Comparison of ENCODE assay signal across 1 cellular context in the genomic region with DNA sequence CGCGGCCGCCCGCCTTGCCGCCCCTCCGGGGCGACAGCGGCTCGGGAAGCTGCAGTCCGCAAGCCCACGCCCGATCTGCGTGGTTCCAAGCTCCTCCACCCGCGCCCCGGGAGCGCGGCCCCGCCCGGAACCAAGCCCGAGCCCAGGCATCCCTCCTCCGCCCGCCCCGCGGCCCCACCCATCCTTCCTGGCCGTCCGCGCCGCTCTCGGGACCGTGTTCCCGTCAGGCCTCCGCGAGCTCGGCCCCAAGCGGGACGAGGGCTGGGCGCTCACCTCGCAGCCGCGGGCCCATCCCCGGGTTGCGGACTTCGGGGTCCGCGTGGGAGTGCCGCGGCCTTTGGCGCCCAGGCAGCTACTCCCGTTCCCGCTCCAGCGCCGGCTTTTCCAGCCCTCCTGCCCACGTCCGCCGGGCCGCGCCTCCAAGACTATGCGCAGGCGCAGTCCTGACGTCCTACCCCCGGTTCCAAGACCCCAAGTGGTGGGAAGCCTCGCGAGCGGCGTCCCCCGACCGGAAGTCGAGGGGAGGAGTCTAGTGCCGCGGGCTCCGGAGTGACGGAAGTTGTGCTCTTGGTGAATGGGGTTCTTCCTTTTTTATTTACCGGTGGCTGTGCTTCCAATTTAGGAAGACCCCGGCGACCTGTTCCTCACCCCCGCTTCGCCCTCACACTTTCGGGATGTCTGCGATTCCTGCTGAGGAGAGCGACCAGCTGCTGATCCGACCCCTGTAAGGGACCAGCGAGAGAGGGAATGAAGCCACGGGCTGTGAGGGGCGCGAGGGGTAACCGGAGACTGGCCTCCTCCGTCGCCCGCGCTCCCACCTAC.
TF ChIP-seq lines count a peak whose summit lies in the region.

Gene CPSF3 (plus strand): TSS at position 555 of the 822 bp plus-strand sequence. CDS start 120 bp downstream, at position 675.
A gene with protein sequence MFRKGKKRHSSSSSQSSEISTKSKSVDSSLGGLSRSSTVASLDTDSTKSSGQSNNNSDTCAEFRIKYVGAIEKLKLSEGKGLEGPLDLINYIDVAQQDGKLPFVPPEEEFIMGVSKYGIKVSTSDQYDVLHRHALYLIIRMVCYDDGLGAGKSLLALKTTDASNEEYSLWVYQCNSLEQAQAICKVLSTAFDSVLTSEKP (minus strand): TSS at position 429 of the 822 bp plus-strand sequence. CDS start 4,831 bp downstream, outside the sequence.

TF ChIP-seq in GM12878, 131 proteins besides CTCF, POLR2A, EP300 and RAD21 (continued from another document and continues in another):
- 0 out of 2 replicates have a peak, but pooled peaks have one; percentile 8 for TF ChIP-seq REST (IDR thresholded peaks at IDR 0.05; ENCODE audit: low read depth, low read length)
- TF ChIP-seq ZBTB40 (IDR thresholded peaks at IDR 0.05; ENCODE audit: borderline replicate concordance), result peak; percentile 93
- TF ChIP-seq MEF2B (IDR thresholded peaks at IDR 0.05; ENCODE audit: partially characterized antibody, poor library complexity, severe bottlenecking), result peak; percentile 22
- TF ChIP-seq MEF2A (IDR thresholded peaks at IDR 0.05; ENCODE audit: insufficient read depth, low read depth, low read length), result 0 out of 2 replicates have a peak, but pooled peaks have one; percentile 42
- TF ChIP-seq CBX3 (IDR thresholded peaks at IDR 0.05; ENCODE audit: borderline replicate concordance, low read depth), result no peak
- TF ChIP-seq, protein P1, sequence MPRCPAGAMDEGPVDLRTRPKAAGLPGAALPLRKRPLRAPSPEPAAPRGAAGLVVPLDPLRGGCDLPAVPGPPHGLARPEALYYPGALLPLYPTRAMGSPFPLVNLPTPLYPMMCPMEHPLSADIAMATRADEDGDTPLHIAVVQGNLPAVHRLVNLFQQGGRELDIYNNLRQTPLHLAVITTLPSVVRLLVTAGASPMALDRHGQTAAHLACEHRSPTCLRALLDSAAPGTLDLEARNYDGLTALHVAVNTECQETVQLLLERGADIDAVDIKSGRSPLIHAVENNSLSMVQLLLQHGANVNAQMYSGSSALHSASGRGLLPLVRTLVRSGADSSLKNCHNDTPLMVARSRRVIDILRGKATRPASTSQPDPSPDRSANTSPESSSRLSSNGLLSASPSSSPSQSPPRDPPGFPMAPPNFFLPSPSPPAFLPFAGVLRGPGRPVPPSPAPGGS (IDR thresholded peaks at IDR 0.05; ENCODE audit: borderline replicate concordance, insufficient read depth, low read depth, low read length, poor library complexity, severe bottlenecking), result peak; percentile 78
- peak; percentile 97 for TF ChIP-seq RB1 (IDR thresholded peaks at IDR 0.05; ENCODE audit: borderline replicate concordance)
- TF ChIP-seq DPF2 (IDR thresholded peaks at IDR 0.05), result peak; percentile 77; the same call in 1 of the 2 replicates
- TF ChIP-seq, protein P2, sequence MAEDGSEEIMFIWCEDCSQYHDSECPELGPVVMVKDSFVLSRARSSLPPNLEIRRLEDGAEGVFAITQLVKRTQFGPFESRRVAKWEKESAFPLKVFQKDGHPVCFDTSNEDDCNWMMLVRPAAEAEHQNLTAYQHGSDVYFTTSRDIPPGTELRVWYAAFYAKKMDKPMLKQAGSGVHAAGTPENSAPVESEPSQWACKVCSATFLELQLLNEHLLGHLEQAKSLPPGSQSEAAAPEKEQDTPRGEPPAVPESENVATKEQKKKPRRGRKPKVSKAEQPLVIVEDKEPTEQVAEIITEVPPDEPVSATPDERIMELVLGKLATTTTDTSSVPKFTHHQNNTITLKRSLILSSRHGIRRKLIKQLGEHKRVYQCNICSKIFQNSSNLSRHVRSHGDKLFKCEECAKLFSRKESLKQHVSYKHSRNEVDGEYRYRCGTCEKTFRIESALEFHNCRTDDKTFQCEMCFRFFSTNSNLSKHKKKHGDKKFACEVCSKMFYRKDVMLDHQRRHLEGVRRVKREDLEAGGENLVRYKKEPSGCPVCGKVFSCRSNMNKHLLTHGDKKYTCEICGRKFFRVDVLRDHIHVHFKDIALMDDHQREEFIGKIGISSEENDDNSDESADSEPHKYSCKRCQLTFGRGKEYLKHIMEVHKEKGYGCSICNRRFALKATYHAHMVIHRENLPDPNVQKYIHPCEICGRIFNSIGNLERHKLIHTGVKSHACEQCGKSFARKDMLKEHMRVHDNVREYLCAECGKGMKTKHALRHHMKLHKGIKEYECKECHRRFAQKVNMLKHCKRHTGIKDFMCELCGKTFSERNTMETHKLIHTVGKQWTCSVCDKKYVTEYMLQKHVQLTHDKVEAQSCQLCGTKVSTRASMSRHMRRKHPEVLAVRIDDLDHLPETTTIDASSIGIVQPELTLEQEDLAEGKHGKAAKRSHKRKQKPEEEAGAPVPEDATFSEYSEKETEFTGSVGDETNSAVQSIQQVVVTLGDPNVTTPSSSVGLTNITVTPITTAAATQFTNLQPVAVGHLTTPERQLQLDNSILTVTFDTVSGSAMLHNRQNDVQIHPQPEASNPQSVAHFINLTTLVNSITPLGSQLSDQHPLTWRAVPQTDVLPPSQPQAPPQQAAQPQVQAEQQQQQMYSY (CRISPR knock-in tag; IDR thresholded peaks at IDR 0.05), result no peak
- TF ChIP-seq STAT1 (conservative IDR thresholded peaks at IDR 0.05), result peak; percentile 73; the same call in 1 of the 2 replicates
- TF ChIP-seq ZNF24 (IDR thresholded peaks at IDR 0.05), result no peak
- TF ChIP-seq, protein P3, sequence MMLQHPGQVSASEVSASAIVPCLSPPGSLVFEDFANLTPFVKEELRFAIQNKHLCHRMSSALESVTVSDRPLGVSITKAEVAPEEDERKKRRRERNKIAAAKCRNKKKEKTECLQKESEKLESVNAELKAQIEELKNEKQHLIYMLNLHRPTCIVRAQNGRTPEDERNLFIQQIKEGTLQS (IDR thresholded peaks at IDR 0.05; ENCODE audit: borderline replicate concordance, extremely low read depth, low read depth, low read length), result no peak
- no peak for TF ChIP-seq ZNF384 (IDR thresholded peaks at IDR 0.05; ENCODE audit: borderline replicate concordance, low read depth, low read length)
- peak; percentile 82; the same call in 1 of the 2 replicates for TF ChIP-seq NR2F1 (conservative IDR thresholded peaks at IDR 0.05)
- TF ChIP-seq CHD1 (IDR thresholded peaks at IDR 0.05; ENCODE audit: low read depth, low read length), result no peak
- TF ChIP-seq, protein P4, sequence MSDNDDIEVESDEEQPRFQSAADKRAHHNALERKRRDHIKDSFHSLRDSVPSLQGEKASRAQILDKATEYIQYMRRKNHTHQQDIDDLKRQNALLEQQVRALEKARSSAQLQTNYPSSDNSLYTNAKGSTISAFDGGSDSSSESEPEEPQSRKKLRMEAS (IDR thresholded peaks at IDR 0.05; ENCODE audit: low read depth, low read length), result peak; percentile 4; the same call in 1 of the 2 replicates
- TF ChIP-seq PBX3 (IDR thresholded peaks at IDR 0.05; ENCODE audit: insufficient replicate concordance, low read depth, low read length), result no peak
- no peak for TF ChIP-seq JUND (IDR thresholded peaks at IDR 0.05; ENCODE audit: low read depth, low read length)
- peak; percentile 69 for TF ChIP-seq ZBTB11 (CRISPR knock-in tag; IDR thresholded peaks at IDR 0.05)
- no peak for TF ChIP-seq MYB (IDR thresholded peaks at IDR 0.05; ENCODE audit: borderline replicate concordance, low read depth, low read length)
- TF ChIP-seq SREBF2 (IDR thresholded peaks at IDR 0.05; ENCODE audit: low read length), result no peak
- 0 out of 3 replicates have a peak, but pooled peaks have one; percentile 8 for TF ChIP-seq POU2F2 (IDR thresholded peaks at IDR 0.05; ENCODE audit: borderline replicate concordance, low read depth, low read length)
- no peak for TF ChIP-seq RAD51 (IDR thresholded peaks at IDR 0.05)
- peak; percentile 38; the same call in 1 of the 2 replicates for TF ChIP-seq NR2C1 (IDR thresholded peaks at IDR 0.05)
- TF ChIP-seq ATF7 (IDR thresholded peaks at IDR 0.05; ENCODE audit: low read depth), result no peak
- TF ChIP-seq, protein P5, sequence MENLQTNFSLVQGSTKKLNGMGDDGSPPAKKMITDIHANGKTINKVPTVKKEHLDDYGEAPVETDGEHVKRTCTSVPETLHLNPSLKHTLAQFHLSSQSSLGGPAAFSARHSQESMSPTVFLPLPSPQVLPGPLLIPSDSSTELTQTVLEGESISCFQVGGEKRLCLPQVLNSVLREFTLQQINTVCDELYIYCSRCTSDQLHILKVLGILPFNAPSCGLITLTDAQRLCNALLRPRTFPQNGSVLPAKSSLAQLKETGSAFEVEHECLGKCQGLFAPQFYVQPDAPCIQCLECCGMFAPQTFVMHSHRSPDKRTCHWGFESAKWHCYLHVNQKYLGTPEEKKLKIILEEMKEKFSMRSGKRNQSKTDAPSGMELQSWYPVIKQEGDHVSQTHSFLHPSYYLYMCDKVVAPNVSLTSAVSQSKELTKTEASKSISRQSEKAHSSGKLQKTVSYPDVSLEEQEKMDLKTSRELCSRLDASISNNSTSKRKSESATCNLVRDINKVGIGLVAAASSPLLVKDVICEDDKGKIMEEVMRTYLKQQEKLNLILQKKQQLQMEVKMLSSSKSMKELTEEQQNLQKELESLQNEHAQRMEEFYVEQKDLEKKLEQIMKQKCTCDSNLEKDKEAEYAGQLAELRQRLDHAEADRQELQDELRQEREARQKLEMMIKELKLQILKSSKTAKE (IDR thresholded peaks at IDR 0.05; ENCODE audit: low read depth, poor library complexity, severe bottlenecking), result no peak
- TF ChIP-seq BMI1 (IDR thresholded peaks at IDR 0.05; ENCODE audit: borderline replicate concordance), result no peak
- TF ChIP-seq HDAC2 (IDR thresholded peaks at IDR 0.05), result no peak
